Comparison of ENCODE assay signal across 8 cellular contexts in the genomic region with DNA sequence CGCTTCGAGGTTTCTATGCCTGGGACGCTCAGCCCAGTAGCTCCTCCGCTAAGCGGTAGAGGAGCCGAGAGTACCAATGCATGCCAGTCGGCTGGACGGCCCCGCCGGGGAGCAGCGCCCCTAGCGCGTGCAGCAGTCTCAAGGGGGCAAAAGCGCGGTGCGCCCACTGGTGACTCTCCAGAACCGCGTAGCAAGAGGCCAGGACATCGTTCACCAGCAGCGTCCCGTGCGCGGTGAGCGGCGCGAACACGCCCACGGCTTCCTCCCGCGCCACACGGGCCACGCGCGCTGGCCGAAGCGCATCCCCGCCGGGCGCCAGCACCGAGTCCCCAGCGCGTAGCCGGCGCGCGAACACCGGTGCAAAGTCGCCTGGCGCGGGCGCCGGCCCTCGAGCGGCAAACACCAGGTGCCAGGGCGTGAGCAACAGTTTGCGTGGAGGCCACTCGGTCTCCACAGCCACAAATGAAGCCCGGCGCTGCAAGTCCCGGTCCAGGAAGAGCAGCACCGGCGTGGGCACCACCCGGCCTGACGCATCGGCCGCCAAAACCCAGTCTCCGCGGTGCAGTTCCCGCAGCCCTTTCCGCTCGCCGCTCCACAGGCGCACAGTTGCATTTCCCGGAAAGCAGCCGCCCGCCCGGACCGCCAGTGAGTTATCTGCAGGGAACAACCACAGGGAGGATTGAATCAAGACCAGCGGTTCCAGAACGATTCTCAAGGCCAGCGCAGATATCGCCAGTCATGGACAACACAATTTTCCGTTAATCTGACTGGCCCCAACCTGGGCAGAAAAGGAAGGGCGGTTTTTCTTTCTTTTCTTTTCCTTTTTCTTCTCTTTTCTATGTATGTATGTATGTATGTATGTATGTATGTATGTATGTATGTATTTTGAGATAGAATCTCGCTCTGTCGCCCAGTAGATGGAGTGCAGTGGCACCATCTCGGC. TPM values are rescaled to one million over a fixed set of nuclear protein-coding genes. Genes with fewer than 3 reads are reported as not detected.
DNase-seq lines count a peak whose midpoint lies in the region; ATAC-seq and TF ChIP-seq lines count a peak whose summit lies in the region.

No MANE protein-coding gene starts in this region.

- H3K4me3 Mint-ChIP-seq in CD8-positive, alpha-beta memory T cell = peak overlapping the region; percentile 63 to 89 (median 76)
- peak overlapping the region; percentile 77 for H3K4me3 Mint-ChIP-seq in activated T-helper 1 cell treated with anti-CD3 and anti-CD28 coated beads, Interleukin-12 subunit alpha, Interleukin-12 subunit beta, Interleukin-2, Interleukin-4 antibody, amounts not matched to agents 30 ng/mL and 10 ng/mL and 1 ng/mL, durations not matched to agents 14 hours and 24 hours and 36 hours

- H3K4me1 ChIP-seq in CD8-positive, alpha-beta memory T cell (ENCODE audit: insufficient read depth, low read length) = peaks cover 59% of the 10 kb centered on the region
- H3K4me1 ChIP-seq in Karpas-422 (ENCODE audit: low read length) = peaks cover 28% of the 10 kb centered on the region
- H3K4me1 ChIP-seq in heart left ventricle = peaks cover 10 to 72% (median 56%) of the 10 kb centered on the region in 12 donors
- peaks cover 5% of the 10 kb centered on the region for H3K4me1 ChIP-seq in rectal smooth muscle tissue (ENCODE audit: control insufficient read depth, insufficient read depth, low read length)

- intact Hi-C loops in activated T-helper 1 cell treated with anti-CD3 and anti-CD28 coated beads, Interleukin-12 subunit alpha, Interleukin-12 subunit beta, Interleukin-2, Interleukin-4 antibody, amounts not matched to agents 30 ng/mL and 10 ng/mL and 1 ng/mL, durations not matched to agents 14 hours and 24 hours and 36 hours (cut with micrococcal nuclease) = loop anchor here (2.0 to 5.0 kb wide), 2 partner anchors 91 to 252 kb away; a partner anchor contains a TSS
- intact Hi-C loops in heart left ventricle (cut with DNase I) = loop anchor here in 8 of 10 donors (2.0 to 5.0 kb wide), 4 partner anchors 31 to 147 kb away; no protein-coding TSS in a partner anchor

- TF ChIP-seq POLR2A in heart left ventricle (IDR thresholded peaks at IDR 0.05) = no peak

- H2AFZ ChIP-seq in Karpas-422 (ENCODE audit: low read length) = no peak overlapping the region

- H3K27ac Mint-ChIP-seq in CD8-positive, alpha-beta memory T cell = peak overlapping the region in 2 of 8 donors; percentile 43 to 84
- peak overlapping the region; percentile 71 for H3K27ac Mint-ChIP-seq in activated T-helper 1 cell treated with anti-CD3 and anti-CD28 coated beads, Interleukin-12 subunit alpha, Interleukin-12 subunit beta, Interleukin-2, Interleukin-4 antibody, amounts not matched to agents 30 ng/mL and 10 ng/mL and 1 ng/mL, durations not matched to agents 14 hours and 24 hours and 36 hours

- POLR2A ChIA-PET in CD8-positive, alpha-beta memory T cell (lab: Charles Lee) = interaction anchor here (1.4 to 2.2 kb wide), 2 partner anchors 21 to 41 kb away, joined by 3 to 18 read pairs; a partner anchor contains a TSS

- peak in 7 of 12 donors; percentile 7 to 28 (median 14) for TF ChIP-seq CTCF in heart left ventricle (IDR thresholded peaks at IDR 0.05)

- H3K9me3 Mint-ChIP-seq in CD8-positive, alpha-beta memory T cell = no peaks in the 10 kb centered on the region
- H3K9me3 Mint-ChIP-seq in activated T-helper 1 cell treated with anti-CD3 and anti-CD28 coated beads, Interleukin-12 subunit alpha, Interleukin-12 subunit beta, Interleukin-2, Interleukin-4 antibody, amounts not matched to agents 30 ng/mL and 10 ng/mL and 1 ng/mL, durations not matched to agents 14 hours and 24 hours and 36 hours = no peaks in the 10 kb centered on the region

- CTCF ChIA-PET in CD8-positive, alpha-beta memory T cell (lab: Charles Lee) = interaction anchor here (0.8 to 7.7 kb wide), 12 partner anchors 11 to 149 kb away, joined by 4 to 111 read pairs (median 22); a partner anchor contains a TSS

- peak in 1 of 5 donors; percentile 18 for DNase-seq in CD8-positive, alpha-beta memory T cell
- peak; percentile 57 for DNase-seq in Karpas-422
- DNase-seq in activated T-helper 1 cell treated with anti-CD3 and anti-CD28 coated beads, Interleukin-12 subunit alpha, Interleukin-12 subunit beta, Interleukin-2, Interleukin-4 antibody, amounts not matched to agents 30 ng/mL and 10 ng/mL and 1 ng/mL, durations not matched to agents 14 hours and 24 hours and 36 hours (ENCODE audit: low spot score) = peak; percentile 30
- peak; percentile 37 to 69 (median 54) for DNase-seq in heart left ventricle
- no peak for DNase-seq in SKM-1 (lab: John Stamatoyannopoulos, UW; ENCODE audit: unreplicated experiment)

- peaks cover 53 to 59% of the 10 kb centered on the region in 2 donors for H3K27me3 Mint-ChIP-seq in CD8-positive, alpha-beta memory T cell
- H3K27me3 Mint-ChIP-seq in activated T-helper 1 cell treated with anti-CD3 and anti-CD28 coated beads, Interleukin-12 subunit alpha, Interleukin-12 subunit beta, Interleukin-2, Interleukin-4 antibody, amounts not matched to agents 30 ng/mL and 10 ng/mL and 1 ng/mL, durations not matched to agents 14 hours and 24 hours and 36 hours (ENCODE audit: insufficient read depth) = peaks cover 50% of the 10 kb centered on the region

- H3K27ac ChIP-seq in CD8-positive, alpha-beta memory T cell (ENCODE audit: low read depth, low read length) = no peak overlapping the region
- H3K27ac ChIP-seq in Karpas-422 (ENCODE audit: low read length) (no peak overlapping the region), heart left ventricle (peak overlapping the region in 4 of 12 donors; percentile 13 to 52 (median 22)), rectal smooth muscle tissue (ENCODE audit: low read depth, low read length) (no peak overlapping the region)

- H4K20me1 ChIP-seq in Karpas-422 (ENCODE audit: insufficient read depth, low read depth, low read length) = no peaks in the 10 kb centered on the region

- peaks cover 40 to 65% (median 63%) of the 10 kb centered on the region in 3 donors for H3K4me1 Mint-ChIP-seq in CD8-positive, alpha-beta memory T cell
- H3K4me1 Mint-ChIP-seq in activated T-helper 1 cell treated with anti-CD3 and anti-CD28 coated beads, Interleukin-12 subunit alpha, Interleukin-12 subunit beta, Interleukin-2, Interleukin-4 antibody, amounts not matched to agents 30 ng/mL and 10 ng/mL and 1 ng/mL, durations not matched to agents 14 hours and 24 hours and 36 hours (ENCODE audit: low read depth) = peaks cover 68% of the 10 kb centered on the region

- no peaks in the 10 kb centered on the region for H3K9me2 ChIP-seq in Karpas-422 (replicated peaks; ENCODE audit: insufficient read depth, low read length)

- H3K79me2 ChIP-seq in Karpas-422 (ENCODE audit: low read length) = no peaks in the 10 kb centered on the region

- no peaks in the 10 kb centered on the region for H3K36me3 ChIP-seq in CD8-positive, alpha-beta memory T cell (ENCODE audit: insufficient read depth, low read length)
- no peaks in the 10 kb centered on the region for H3K36me3 ChIP-seq in Karpas-422 (ENCODE audit: insufficient read depth, low read length)
- no peaks in the 10 kb centered on the region for H3K36me3 ChIP-seq in heart left ventricle
- no peaks in the 10 kb centered on the region for H3K36me3 ChIP-seq in rectal smooth muscle tissue (ENCODE audit: control insufficient read depth, insufficient read depth, low read length)

- peak in 2 of 4 donors; percentile 14 to 16 for ATAC-seq in heart left ventricle
- ATAC-seq in HG02870 (IDR thresholded peaks at IDR 0.05; ENCODE audit: unreplicated experiment) = no peak
- no peak for ATAC-seq in GM18868 (IDR thresholded peaks at IDR 0.05; ENCODE audit: unreplicated experiment)

- 3 to 10% (median 7%) methylated on average over 49 to 87 of the region's 87 CpGs for WGBS in heart left ventricle, 4 donors

- H3K9me3 ChIP-seq in CD8-positive, alpha-beta memory T cell (ENCODE audit: low read length) = no peaks in the 10 kb centered on the region
- no peaks in the 10 kb centered on the region for H3K9me3 ChIP-seq in Karpas-422 (ENCODE audit: low read length)
- H3K9me3 ChIP-seq in heart left ventricle = no peaks in the 10 kb centered on the region

- peak overlapping the region; percentile 43 for H3K4me3 ChIP-seq in CD8-positive, alpha-beta memory T cell (ENCODE audit: low read length)
- H3K4me3 ChIP-seq in Karpas-422 (ENCODE audit: low read length) (peak overlapping the region; percentile 33; the same call in 1 of the 2 replicates), heart left ventricle (peak overlapping the region in 11 of 12 donors; percentile 14 to 58 (median 47)), rectal smooth muscle tissue (ENCODE audit: low read length) (peak overlapping the region; percentile 47)

- peaks cover 63% of the 10 kb centered on the region for H3K27me3 ChIP-seq in CD8-positive, alpha-beta memory T cell (ENCODE audit: insufficient read depth, low read length, poor library complexity, severe bottlenecking)
- H3K27me3 ChIP-seq in Karpas-422 (ENCODE audit: low read length) (no peaks in the 10 kb centered on the region), heart left ventricle (peaks cover 0 to 66% (median 35%) of the 10 kb centered on the region in 9 donors), rectal smooth muscle tissue (ENCODE audit: control insufficient read depth, insufficient read depth, low read length) (peaks cover 53% of the 10 kb centered on the region)

- H3K4me2 ChIP-seq in Karpas-422 (ENCODE audit: low read depth, low read length, poor library complexity, severe bottlenecking) = peak overlapping the region; percentile 44

- H3K9ac ChIP-seq in Karpas-422 (ENCODE audit: low read length) = 0 out of 2 replicates have a peak overlapping the region, but pooled peaks have one; percentile 8
- H3K9ac ChIP-seq in rectal smooth muscle tissue (ENCODE audit: low read length) = no peak overlapping the region

- H3K36me3 Mint-ChIP-seq in CD8-positive, alpha-beta memory T cell = no peaks in the 10 kb centered on the region
- H3K36me3 Mint-ChIP-seq in activated T-helper 1 cell treated with anti-CD3 and anti-CD28 coated beads, Interleukin-12 subunit alpha, Interleukin-12 subunit beta, Interleukin-2, Interleukin-4 antibody, amounts not matched to agents 30 ng/mL and 10 ng/mL and 1 ng/mL, durations not matched to agents 14 hours and 24 hours and 36 hours (ENCODE audit: low read depth) = peaks cover 5% of the 10 kb centered on the region

RNA-seq across cellular contexts. Expression of a gene that starts 4.5 kb away (rescaled TPM):
- under 1 TPM in 1 of 2 experiments, not detected in 1; 0.04 TPM for total RNA-seq in CD8-positive, alpha-beta memory T cell
- polyA plus RNA-seq in CD8-positive, alpha-beta memory T cell = not detected
- 0.26 and 0.36 TPM in 2 replicates for total RNA-seq in Karpas-422 (2014; rRNA removed; shearing (Covaris generic); ENCODE audit: low replicate concordance)
- total RNA-seq in activated T-helper 1 cell treated with anti-CD3 and anti-CD28 coated beads, Interleukin-12 subunit alpha, Interleukin-12 subunit beta, Interleukin-2, Interleukin-4 antibody, amounts not matched to agents 30 ng/mL and 10 ng/mL and 1 ng/mL, durations not matched to agents 14 hours and 24 hours and 36 hours = 0.10 TPM in 1 of 2 replicates, not detected in the other
- total RNA-seq in heart left ventricle = 1 to 10 TPM in 1 of 9 donors, under 1 TPM in 8; 0.34 to 1.5 (median 0.76) TPM
- 1 to 10 TPM in 1 of 2 donors, under 1 TPM in 1; 0.38 to 1.0 TPM for polyA plus RNA-seq in heart left ventricle

RNA-seq across cellular contexts. Expression of a gene that starts 20.3 kb away (rescaled TPM):
- total RNA-seq in CD8-positive, alpha-beta memory T cell = 10 to 100 TPM; 10.1 to 10.2 TPM
- 8.0 TPM for polyA plus RNA-seq in CD8-positive, alpha-beta memory T cell
- 4.1 and 5.1 TPM in 2 replicates for total RNA-seq in Karpas-422 (2014; rRNA removed; shearing (Covaris generic); ENCODE audit: low replicate concordance)
- total RNA-seq in activated T-helper 1 cell treated with anti-CD3 and anti-CD28 coated beads, Interleukin-12 subunit alpha, Interleukin-12 subunit beta, Interleukin-2, Interleukin-4 antibody, amounts not matched to agents 30 ng/mL and 10 ng/mL and 1 ng/mL, durations not matched to agents 14 hours and 24 hours and 36 hours = 8.6 and 10.7 TPM in 2 replicates
- 1 to 10 TPM in 2 of 9 donors, under 1 TPM in 2, not detected in 5; 0.19 to 2.0 (median 0.72) TPM for total RNA-seq in heart left ventricle
- under 1 TPM; 0.37 to 0.50 TPM for polyA plus RNA-seq in heart left ventricle

RNA-seq across cellular contexts. Expression of a gene that starts 20.5 kb away (rescaled TPM):
- total RNA-seq in CD8-positive, alpha-beta memory T cell = 10 to 100 TPM; 47.2 to 48.7 TPM
- 37.6 TPM for polyA plus RNA-seq in CD8-positive, alpha-beta memory T cell
- total RNA-seq in Karpas-422 (2014; rRNA removed; shearing (Covaris generic); ENCODE audit: low replicate concordance) = 17.5 and 46.8 TPM in 2 replicates
- 50.4 and 52.5 TPM in 2 replicates for total RNA-seq in activated T-helper 1 cell treated with anti-CD3 and anti-CD28 coated beads, Interleukin-12 subunit alpha, Interleukin-12 subunit beta, Interleukin-2, Interleukin-4 antibody, amounts not matched to agents 30 ng/mL and 10 ng/mL and 1 ng/mL, durations not matched to agents 14 hours and 24 hours and 36 hours
- total RNA-seq in heart left ventricle = 10 to 100 TPM; 10.4 to 43.5 (median 27.9) TPM
- 10 to 100 TPM; 17.2 to 23.7 TPM for polyA plus RNA-seq in heart left ventricle

RNA-seq across cellular contexts. Expression of a gene that starts 29.5 kb away (rescaled TPM):
- total RNA-seq in CD8-positive, alpha-beta memory T cell = 10 to 100 TPM; 79.4 to 79.7 TPM
- 22.8 TPM for polyA plus RNA-seq in CD8-positive, alpha-beta memory T cell
- 29.6 and 42.6 TPM in 2 replicates for total RNA-seq in Karpas-422 (2014; rRNA removed; shearing (Covaris generic); ENCODE audit: low replicate concordance)
- total RNA-seq in activated T-helper 1 cell treated with anti-CD3 and anti-CD28 coated beads, Interleukin-12 subunit alpha, Interleukin-12 subunit beta, Interleukin-2, Interleukin-4 antibody, amounts not matched to agents 30 ng/mL and 10 ng/mL and 1 ng/mL, durations not matched to agents 14 hours and 24 hours and 36 hours = 107 and 109 TPM in 2 replicates
- 10 to 100 TPM; 32.5 to 82.7 (median 55.6) TPM for total RNA-seq in heart left ventricle
- polyA plus RNA-seq in heart left ventricle = 10 to 100 TPM; 38.1 to 47.4 TPM

RNA-seq across cellular contexts. Expression of a gene that starts 41.1 kb away (rescaled TPM):
- 1,000 to 10,000 TPM; 2,435 to 2,464 TPM for total RNA-seq in CD8-positive, alpha-beta memory T cell
- polyA plus RNA-seq in CD8-positive, alpha-beta memory T cell = 378 TPM
- total RNA-seq in Karpas-422 (2014; rRNA removed; shearing (Covaris generic); ENCODE audit: low replicate concordance) = 770 and 904 TPM in 2 replicates
- total RNA-seq in activated T-helper 1 cell treated with anti-CD3 and anti-CD28 coated beads, Interleukin-12 subunit alpha, Interleukin-12 subunit beta, Interleukin-2, Interleukin-4 antibody, amounts not matched to agents 30 ng/mL and 10 ng/mL and 1 ng/mL, durations not matched to agents 14 hours and 24 hours and 36 hours = 1,521 TPM in 2 replicates
- 100 to 1,000 TPM; 242 to 966 (median 464) TPM for total RNA-seq in heart left ventricle
- polyA plus RNA-seq in heart left ventricle = 1,000 to 10,000 TPM in 1 of 2 donors, 100 to 1,000 TPM in 1; 189 to 1,651 TPM
